1 cellular context compared by ENCODE assay signal in genomic region chr3:32316319-32316718, GRCh38.
TF ChIP-seq lines count a peak whose summit lies in the region.

No MANE protein-coding gene starts in this region.

TF ChIP-seq in HepG2, 621 proteins besides CTCF, POLR2A, EP300 and RAD21 (continued from another document):
- TF ChIP-seq CHD2 (IDR thresholded peaks at IDR 0.05; ENCODE audit: low read depth, low read length) (no peak), ZNF20 (CRISPR knock-in tag; IDR thresholded peaks at IDR 0.05) (no peak), FOXA1 (IDR thresholded peaks at IDR 0.05) (no peak), FOXA1 (CRISPR knock-in tag; IDR thresholded peaks at IDR 0.05) (peak; percentile 36; the same call in 1 of the 2 replicates), HNRNPUL1 (IDR thresholded peaks at IDR 0.05; ENCODE audit: low read depth, low read length) (no peak), ADNP (CRISPR knock-in tag; IDR thresholded peaks at IDR 0.05) (no peak), KLF16 (CRISPR knock-in tag; IDR thresholded peaks at IDR 0.05) (no peak), SATB2 (CRISPR knock-in tag; IDR thresholded peaks at IDR 0.05) (no peak), POLR2G (IDR thresholded peaks at IDR 0.05; ENCODE audit: low read depth, low read length) (no peak), ELF3 (CRISPR knock-in tag; IDR thresholded peaks at IDR 0.05) (no peak), NFYB (CRISPR knock-in tag; IDR thresholded peaks at IDR 0.05) (no peak), ZNF17 (CRISPR knock-in tag; IDR thresholded peaks at IDR 0.05) (no peak), SKI (IDR thresholded peaks at IDR 0.05; ENCODE audit: partially characterized antibody) (no peak), SRSF1 (optimal IDR thresholded peaks at IDR 0.05; ENCODE audit: low read depth, low read length) (no peak), NFATC3 (CRISPR knock-in tag; IDR thresholded peaks at IDR 0.05) (no peak), RARG (CRISPR knock-in tag; IDR thresholded peaks at IDR 0.05; ENCODE audit: low read depth) (no peak), RFX3 (CRISPR knock-in tag; IDR thresholded peaks at IDR 0.05) (no peak), ZNF687 (CRISPR knock-in tag; IDR thresholded peaks at IDR 0.05) (no peak), ZNF383 (CRISPR knock-in tag; IDR thresholded peaks at IDR 0.05; ENCODE audit: borderline replicate concordance) (no peak), ZKSCAN1 (IDR thresholded peaks at IDR 0.05; ENCODE audit: low read length) (no peak), SOX5 (CRISPR knock-in tag; IDR thresholded peaks at IDR 0.05; ENCODE audit: borderline replicate concordance) (peak; percentile 75; the same call in 1 of the 2 replicates), TRAFD1 (CRISPR knock-in tag; IDR thresholded peaks at IDR 0.05; ENCODE audit: borderline replicate concordance) (no peak), GATAD2A (CRISPR knock-in tag; IDR thresholded peaks at IDR 0.05) (0 out of 2 replicates have a peak, but pooled peaks have one; percentile 24), E2F1 (CRISPR knock-in tag; IDR thresholded peaks at IDR 0.05) (no peak), SRF (IDR thresholded peaks at IDR 0.05; ENCODE audit: low read depth, low read length) (no peak), KLF6 (CRISPR knock-in tag; IDR thresholded peaks at IDR 0.05) (no peak), IRF9 (CRISPR knock-in tag; IDR thresholded peaks at IDR 0.05; ENCODE audit: borderline replicate concordance) (no peak), ZNF597 (CRISPR knock-in tag; IDR thresholded peaks at IDR 0.05) (no peak), EED (CRISPR knock-in tag; IDR thresholded peaks at IDR 0.05) (no peak), AKAP8 (CRISPR knock-in tag; IDR thresholded peaks at IDR 0.05) (no peak)
